In genomic region chr15:53226559-53226958, GRCh38 we compare ENCODE assay signal across 34 cellular contexts.
A peak's percentile ranks its signal among the peaks of the same experiment; 100 is the strongest.
DNase-seq lines count a peak whose midpoint lies in the region; ATAC-seq, FAIRE-seq and TF ChIP-seq lines count a peak whose summit lies in the region.
"Had no signal": no experiment of that assay in that cellular context is flagged by ENCODE, and none has a peak within 500 bp of the region (broad histone marks: within the 10 kb centered on the region; RNA-seq: fewer than 3 reads in every experiment).

No MANE protein-coding gene starts in this region.

- H3K23me2 ChIP-seq in H1 (ENCODE audit: low read depth, low read length), result no peaks in the 10 kb centered on the region

- H3K4me3 ChIP-seq in DND-41 (ENCODE audit: low read depth in 1 of 2, low read length in 2 of 2), result no peak overlapping the region
- H3K4me3 ChIP-seq in H1 (ENCODE audit: extremely low read depth in 1 of 4, insufficient read depth in 2 of 4, low read depth in 3 of 4, low read length in 4 of 4), result no peak overlapping the region
- no peak overlapping the region for H3K4me3 ChIP-seq in esophagus muscularis mucosa
- H3K4me3 ChIP-seq: A549; BLaER1; BLaER1 treated with 17β-estradiol and CSF1 and Interleukin-3, amounts not matched to agents 10 nM and 100 nM had no signal

- H3K79me2 ChIP-seq in DND-41 (ENCODE audit: insufficient read depth, low read length) (no peaks in the 10 kb centered on the region), H1 (ENCODE audit: control insufficient read depth in 1 of 2, insufficient read depth in 2 of 2, low read length in 2 of 2) (no peaks in the 10 kb centered on the region)

- TF ChIP-seq POLR2A in H1 (IDR thresholded peaks at IDR 0.05; ENCODE audit: control extremely low read depth in 1 of 2, low read depth in 2 of 2, low read length in 2 of 2) (no peak), esophagus muscularis mucosa (IDR thresholded peaks at IDR 0.05; ENCODE audit: low read depth) (no peak)

- H4K91ac ChIP-seq in H1 (replicated peaks; ENCODE audit: insufficient read length, low read length), result no peak overlapping the region

- no peaks in the 10 kb centered on the region for H3K36me3 ChIP-seq in DND-41 (ENCODE audit: insufficient read depth, low read length)
- H3K36me3 ChIP-seq in H1 (ENCODE audit: control insufficient read depth in 2 of 4, insufficient read depth in 4 of 4, low read length in 3 of 4), result no peaks in the 10 kb centered on the region
- H3K36me3 ChIP-seq in esophagus muscularis mucosa, result no peaks in the 10 kb centered on the region
- H3K36me3 ChIP-seq: BE2C; BLaER1; BLaER1 treated with 17β-estradiol and CSF1 and Interleukin-3, amounts not matched to agents 10 nM and 100 nM had no signal

- POLR2A ChIA-PET in H1 (lab: Charles Lee; ENCODE audit: partially characterized antibody), result no interaction called here

- H3K9ac ChIP-seq in DND-41 (ENCODE audit: low read depth, low read length), result no peak overlapping the region
- no peak overlapping the region for H3K9ac ChIP-seq in H1 (replicated peaks in 1 of 4; ENCODE audit: extremely low read depth in 1 of 4, low read depth in 3 of 4, low read length in 3 of 4)
- H3K9ac ChIP-seq: BLaER1; BLaER1 treated with 17β-estradiol and CSF1 and Interleukin-3, amounts not matched to agents 10 nM and 100 nM had no signal

- H3K4me1 ChIP-seq in DND-41 (ENCODE audit: insufficient read depth, low read length) (no peaks in the 10 kb centered on the region), H1 (replicated peaks in 1 of 4; ENCODE audit: control insufficient read depth in 3 of 4, insufficient read depth in 4 of 4, low read length in 3 of 4) (no peaks in the 10 kb centered on the region), esophagus muscularis mucosa (no peaks in the 10 kb centered on the region)
- H3K4me1 ChIP-seq: A549; BE2C; BLaER1; BLaER1 treated with 17β-estradiol and CSF1 and Interleukin-3, amounts not matched to agents 10 nM and 100 nM; Caco-2 had no signal

- H4K5ac ChIP-seq in H1 (ENCODE audit: insufficient read length, low read depth, low read length), result no peak overlapping the region

- H3K27me3 ChIP-seq in DND-41 (ENCODE audit: insufficient read depth, low read length, poor library complexity) (no peaks in the 10 kb centered on the region), H1 (replicated peaks in 1 of 4; ENCODE audit: control insufficient read depth in 3 of 4, extremely low read depth in 1 of 4, insufficient read depth in 3 of 4, low read length in 3 of 4) (no peaks in the 10 kb centered on the region), esophagus muscularis mucosa (no peaks in the 10 kb centered on the region)
- H3K27me3 ChIP-seq: BE2C; BLaER1; BLaER1 treated with 17β-estradiol and CSF1 and Interleukin-3, amounts not matched to agents 10 nM and 100 nM had no signal

- no peak overlapping the region for H3K27ac ChIP-seq in DND-41 (ENCODE audit: low read length)
- H3K27ac ChIP-seq in H1 (ENCODE audit: low read depth, low read length), result no peak overlapping the region
- H3K27ac ChIP-seq in esophagus muscularis mucosa (replicated peaks in 1 of 4), result no peak overlapping the region
- no peak overlapping the region for H3K27ac ChIP-seq in caudate nucleus (ENCODE audit: low read depth, low read length)
- H3K27ac ChIP-seq: 22Rv1; A549; BLaER1; BLaER1 treated with 17β-estradiol and CSF1 and Interleukin-3, amounts not matched to agents 10 nM and 100 nM; C4-2B had no signal

- H3K18ac ChIP-seq in H1 (ENCODE audit: extremely low read depth, low read length), result no peak overlapping the region

- H2AFZ ChIP-seq in DND-41 (ENCODE audit: low read depth, low read length) (no peak overlapping the region), H1 (ENCODE audit: low read length) (no peak overlapping the region)

- TF ChIP-seq EP300 in H1 (IDR thresholded peaks at IDR 0.05; ENCODE audit: borderline replicate concordance in 1 of 2, low read depth in 2 of 2, low read length in 2 of 2) (no peak), esophagus muscularis mucosa (IDR thresholded peaks at IDR 0.05) (no peak)

- no peak overlapping the region for H2BK120ac ChIP-seq in H1 (replicated peaks; ENCODE audit: low read depth, low read length)

- H3K4ac ChIP-seq in H1 (replicated peaks; ENCODE audit: insufficient read length, low read depth, low read length), result no peak overlapping the region

- 98% methylated on average over 2 of the region's 2 CpGs; no CpG with 5 or more reads in 1 of the 2 experiments for WGBS in H1 (ENCODE audit: extremely low coverage in 1 of 2, insufficient coverage in 1 of 2, insufficient read length in 1 of 2, insufficient replicate concordance in 2 of 2, low coverage in 1 of 2, low lambda C conversion rate in 2 of 2, missing lambda C conversion rate in 1 of 2), 2 experiments
- WGBS in esophagus muscularis mucosa, result 84% methylated on average over 2 of the region's 2 CpGs

- H2BK15ac ChIP-seq in H1 (ENCODE audit: low read length), result no peak overlapping the region

- no peak overlapping the region for H4K8ac ChIP-seq in H1 (ENCODE audit: extremely low read depth, insufficient read depth, low read length)

- DNase-seq in DND-41, result no peak
- no peak for DNase-seq in H1 (ENCODE audit: low read depth in 1 of 2, low spot score in 2 of 2)
- DNase-seq in esophagus muscularis mucosa (ENCODE audit: extremely low spot score), result peak; percentile 34
- peak; percentile 50 for DNase-seq in foreskin melanocyte
- no peak for DNase-seq in dermis blood vessel endothelial cell
- no peak for DNase-seq in caudate nucleus (lab: John Stamatoyannopoulos, UW)
- DNase-seq in mesenteric fat pad (ENCODE audit: low spot score), result no peak
- no peak for DNase-seq in NK-92 (lab: John Stamatoyannopoulos, UW; ENCODE audit: unreplicated experiment)
- DNase-seq: 8988T; ACHN; AML-193; BE2C; C1 segment of cervical spinal cord; Caco-2; Calu3; CD4-positive, alpha-beta memory T cell; CD4-positive, alpha-beta T cell; CD4-positive, CD25-positive, alpha-beta regulatory T cell; CD8-positive, alpha-beta memory T cell; CD8-positive, alpha-beta T cell; COR-L47; DMS 273 treated with DMSO at 0.1 percent for 48 hours; DMS153; DMS53; DMS79; DMS79 treated with DMSO at 0.1 percent for 48 hours; EL had no signal

- H3K23ac ChIP-seq in H1 (ENCODE audit: insufficient read length), result no peak overlapping the region

- H4K20me1 ChIP-seq in DND-41 (ENCODE audit: insufficient read depth, low read length) (no peaks in the 10 kb centered on the region), H1 (replicated peaks in 1 of 2; ENCODE audit: control insufficient read depth in 1 of 2, insufficient read depth in 2 of 2, low read length in 2 of 2) (no peaks in the 10 kb centered on the region)
- H4K20me1 ChIP-seq: BLaER1; BLaER1 treated with 17β-estradiol and CSF1 and Interleukin-3, amounts not matched to agents 10 nM and 100 nM had no signal

- no peak for TF ChIP-seq RAD21 in H1 (IDR thresholded peaks at IDR 0.05 in 1 of 2, conservative IDR thresholded peaks at IDR 0.05 in 1 of 2; ENCODE audit: low read depth in 2 of 2, low read length in 2 of 2)

- no peaks in the 10 kb centered on the region for H3K79me1 ChIP-seq in H1 (ENCODE audit: low read depth, low read length)

- FAIRE-seq in H1 (lab: Jason Lieb, UNC), result no peak
- FAIRE-seq: A204.1, D721Med had no signal

- no peak overlapping the region for H3K56ac ChIP-seq in H1 (replicated peaks; ENCODE audit: insufficient read length, low read depth, low read length)

- no peak overlapping the region for H2BK12ac ChIP-seq in H1 (ENCODE audit: low read depth, low read length)

- H3K4me2 ChIP-seq in DND-41 (ENCODE audit: insufficient read depth, low read length) (no peak overlapping the region), H1 (ENCODE audit: insufficient read depth in 1 of 2, low read depth in 2 of 2, low read length in 2 of 2) (no peak overlapping the region)
- H3K4me2 ChIP-seq: A549; BLaER1; BLaER1 treated with 17β-estradiol and CSF1 and Interleukin-3, amounts not matched to agents 10 nM and 100 nM had no signal

- H2AK5ac ChIP-seq in H1 (ENCODE audit: low read depth, low read length), result no peak overlapping the region

- H3K14ac ChIP-seq in H1 (ENCODE audit: insufficient read length), result no peak overlapping the region

- H2BK20ac ChIP-seq in H1 (ENCODE audit: low read length), result no peak overlapping the region

- CTCF ChIA-PET in H1 (lab: Charles Lee; ENCODE audit: partially characterized antibody), result interaction anchor here (0.7 to 1.2 kb wide), 3 partner anchors 30 to 359 kb away, joined by 3 to 4 read pairs (median 4); no protein-coding TSS in a partner anchor

- no peak overlapping the region for H2BK5ac ChIP-seq in H1 (ENCODE audit: low read depth, low read length)

- H3K9me3 ChIP-seq in DND-41 (ENCODE audit: insufficient read depth, low read length, severe bottlenecking) (no peaks in the 10 kb centered on the region), H1 (ENCODE audit: insufficient read depth in 2 of 2, low read depth in 1 of 2, low read length in 1 of 2) (no peaks in the 10 kb centered on the region), esophagus muscularis mucosa (no peaks in the 10 kb centered on the region)
- H3K9me3 ChIP-seq: A549; BE2C; BLaER1; BLaER1 treated with 17β-estradiol and CSF1 and Interleukin-3, amounts not matched to agents 10 nM and 100 nM; Caco-2 had no signal

- peak; percentile 65 for ATAC-seq in DND-41 (ENCODE audit: insufficient read depth, low read depth)
- ATAC-seq: A549; CD8-positive, alpha-beta T cell had no signal

- intact Hi-C loops in esophagus muscularis mucosa (cut with DNase I), result no loop called here

- TF ChIP-seq CTCF in DND-41 (IDR thresholded peaks at IDR 0.05; ENCODE audit: borderline replicate concordance, extremely low read depth, low read length, poor library complexity, severe bottlenecking), result no peak
- no peak for TF ChIP-seq CTCF in H1 (IDR thresholded peaks at IDR 0.05; ENCODE audit: control extremely low read depth in 1 of 3, insufficient read depth in 1 of 3, low read depth in 1 of 3, low read length in 3 of 3)
- TF ChIP-seq CTCF in esophagus muscularis mucosa (IDR thresholded peaks at IDR 0.05), result no peak

TF ChIP-seq in H1, 55 proteins besides CTCF, POLR2A, EP300 and RAD21:
- no peak for TF ChIP-seq POLR2AphosphoS5 (IDR thresholded peaks at IDR 0.05; ENCODE audit: low read depth, low read length)
- 0 out of 2 replicates have a peak, but pooled peaks have one; percentile 13 for TF ChIP-seq SRF (IDR thresholded peaks at IDR 0.05; ENCODE audit: low read depth, low read length)
- TF ChIP-seq NRF1 (IDR thresholded peaks at IDR 0.05; ENCODE audit: low read depth, low read length), result no peak
- TF ChIP-seq ATF3 (IDR thresholded peaks at IDR 0.05; ENCODE audit: insufficient read depth, low read depth, low read length), result no peak
- no peak for TF ChIP-seq JUN (IDR thresholded peaks at IDR 0.05; ENCODE audit: low read depth, low read length)

Comparison
In these comparisons a context has a peak if more than half of its experiments do, and no peak if none do; other contexts are left out.
1. DNase-seq: peak in esophagus muscularis mucosa (single experiment) and foreskin melanocyte (single experiment); none in DND-41 (single experiment), H1 (0 of 2), dermis blood vessel endothelial cell (single experiment), caudate nucleus (0 of 61), mesenteric fat pad (single experiment) and NK-92 (single experiment).